In the genomic region with DNA sequence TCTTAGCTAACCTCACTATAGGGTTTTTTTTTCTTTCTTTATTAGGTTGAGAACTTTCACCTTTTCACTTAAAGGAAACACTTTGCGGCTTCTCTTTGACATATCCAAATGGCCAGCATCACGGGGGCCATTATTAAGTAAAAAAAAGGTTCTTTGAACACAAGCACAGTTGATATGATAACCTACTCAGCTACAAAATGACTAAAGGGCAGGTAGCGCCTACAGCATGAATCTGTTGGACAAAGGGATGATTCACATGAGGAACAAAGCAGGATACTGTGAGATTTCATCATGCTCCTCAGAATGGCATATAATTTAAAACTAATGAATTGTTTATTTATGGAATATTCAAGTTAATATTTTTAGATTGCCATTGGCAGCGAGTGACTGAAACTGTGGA, we compare ENCODE assay signal across 14 cellular contexts.
"Had no signal": no experiment of that assay in that cellular context is flagged by ENCODE, and none has a peak within 500 bp of the region (broad histone marks: within the 10 kb centered on the region; RNA-seq: fewer than 3 reads in every experiment).

No MANE protein-coding gene starts in this region.

- H3K27ac ChIP-seq: body of pancreas, dorsolateral prefrontal cortex, prostate gland, suprapubic skin had no signal

- H3K27me3 ChIP-seq: body of pancreas, dorsolateral prefrontal cortex, heart right ventricle, right atrium auricular region, suprapubic skin had no signal

- DNase-seq: activated CD4-positive, alpha-beta T cell treated with anti-CD3 and anti-CD28 coated beads, Interleukin-2, amount 10 ng/mL, durations not matched to agents 7 days and 5 days; activated CD8-positive, alpha-beta memory T cell treated with anti-CD3 and anti-CD28 coated beads, Interleukin-2, amount 50 U/mL, for 4 hours; activated naive CD4-positive, alpha-beta T cell treated with anti-CD3 and anti-CD28 coated beads for 36 hours; activated T-cell treated with anti-CD3 and anti-CD28 coated beads, Interleukin-2, amount 50 U/mL, for 4 hours; body of pancreas; caudate nucleus; dorsolateral prefrontal cortex; heart right ventricle; left ventricle myocardium superior; stimulated activated CD4-positive, alpha-beta T cell treated with anti-CD3 and anti-CD28 coated beads, Interleukin-2, amount 100 ng/mL, for 24 hours; stimulated activated naive CD8-positive, alpha-beta T cell treated with anti-CD3 and anti-CD28 coated beads, Interleukin-15, amount 100 ng/mL, for 72 hours had no signal

- H3K36me3 ChIP-seq: heart right ventricle, prostate gland, right atrium auricular region, suprapubic skin had no signal

- H3K9me3 ChIP-seq: body of pancreas, heart right ventricle, prostate gland, right atrium auricular region, suprapubic skin had no signal

- ATAC-seq: activated T-cell treated with anti-CD3 and anti-CD28 coated beads, Interleukin-2, amount 50 U/mL, for 4 hours; body of pancreas; heart right ventricle; left ventricle myocardium superior; stimulated activated naive CD8-positive, alpha-beta T cell treated with anti-CD3 and anti-CD28 coated beads, Interleukin-15, amount 100 ng/mL, for 72 hours had no signal

- H3K4me1 ChIP-seq: right atrium auricular region, suprapubic skin had no signal

- H3K4me3 ChIP-seq: body of pancreas, dorsolateral prefrontal cortex, heart right ventricle, prostate gland, right atrium auricular region, suprapubic skin had no signal
